ENCODE assay signal across 15 cellular contexts in genomic region chr9:84054341-84055010, GRCh38.
"Had no signal": no experiment of that assay in that cellular context is flagged by ENCODE, and none has a peak within 500 bp of the region (broad histone marks: within the 10 kb centered on the region; RNA-seq: fewer than 3 reads in every experiment).

No MANE protein-coding gene starts in this region.

- H3K27me3 ChIP-seq: sigmoid colon, tibial artery, uterus had no signal

- H3K27ac ChIP-seq: dorsolateral prefrontal cortex, lower lobe of right lung, sigmoid colon, tibial artery, uterus, WERI-Rb-1 had no signal

- ATAC-seq: activated CD8-positive, alpha-beta memory T cell treated with anti-CD3 and anti-CD28 coated beads, Interleukin-2, amount 10 ng/mL, durations not matched to agents 7 days and 5 days; lower lobe of right lung; stimulated activated memory B cell treated with anti-CD40 and anti-IgM and Interleukin-4, amounts not matched to agents 10 μg/mL and 1 μg/mL and 100 μg/mL, for 72 hours; T-cell had no signal

- H3K4me3 ChIP-seq: dorsolateral prefrontal cortex, lower lobe of right lung, sigmoid colon, tibial artery, uterus had no signal

- H3K9me3 ChIP-seq: lower lobe of right lung, sigmoid colon, tibial artery, uterus had no signal

- H3K36me3 ChIP-seq: lower lobe of right lung, sigmoid colon, tibial artery, uterus, WERI-Rb-1 had no signal

- H3K4me1 ChIP-seq: lower lobe of right lung, sigmoid colon, tibial artery, uterus had no signal

- DNase-seq: activated CD4-positive, alpha-beta memory T cell treated with anti-CD3 and anti-CD28 coated beads for 36 hours; activated CD8-positive, alpha-beta memory T cell treated with anti-CD3 and anti-CD28 coated beads, Interleukin-2, amount 10 ng/mL, durations not matched to agents 7 days and 5 days; activated naive CD4-positive, alpha-beta T cell treated with anti-CD3 and anti-CD28 coated beads for 36 hours; activated T-cell treated with anti-CD3 and anti-CD28 coated beads, Interleukin-2, amount 50 U/mL, for 1 hour; dorsolateral prefrontal cortex; endodermal cell; hippocampal formation; lower lobe of right lung; sigmoid colon; T-cell; T-helper 9 cell; tibial artery; uterus; WERI-Rb-1 had no signal
